In genomic region chr9:122213102-122213588, GRCh38 we compare ENCODE assay signal across 7 cellular contexts. TPM values are rescaled to one million over a fixed set of nuclear protein-coding genes. Genes with fewer than 3 reads are reported as not detected.
DNase-seq lines count a peak whose midpoint lies in the region; ATAC-seq, FAIRE-seq and TF ChIP-seq lines count a peak whose summit lies in the region.
"Had no signal": no experiment of that assay in that cellular context is flagged by ENCODE, and none has a peak within 500 bp of the region (broad histone marks: within the 10 kb centered on the region; RNA-seq: fewer than 3 reads in every experiment).

No MANE protein-coding gene starts in this region.

- POLR2A ChIA-PET in K562 (lab: Yijun Ruan, JAX) = interaction anchor here (1.2 to 1.7 kb wide), 2 partner anchors 13 to 14 kb away, joined by 4 read pairs; no protein-coding TSS in a partner anchor

- no peak for DNase-seq in K562 (ENCODE audit: extremely low read depth in 1 of 4, low spot score in 3 of 4)
- DNase-seq in DMS53 (lab: John Stamatoyannopoulos, UW) = no peak
- no peak for DNase-seq in GM19238 (ENCODE audit: insufficient read length, low spot score)
- no peak for DNase-seq in SKM-1 treated with dmso at 0.1 percent for 144 hours (lab: John Stamatoyannopoulos, UW; ENCODE audit: unreplicated experiment)
- DNase-seq: dermis blood vessel endothelial cell had no signal

- no peaks in the 10 kb centered on the region for H3K9me1 ChIP-seq in K562 (ENCODE audit: control insufficient read depth, insufficient read depth, low read length)

- H3K79me2 ChIP-seq in K562 (ENCODE audit: control insufficient read depth, insufficient read depth, low read length) = peaks cover 27% of the 10 kb centered on the region

- H3K4me1 ChIP-seq in HUES64 (ENCODE audit: insufficient read depth, low read length) (no peaks in the 10 kb centered on the region; the same call in 1 of the 2 replicates), K562 (replicated peaks in 1 of 2; ENCODE audit: control insufficient read depth in 2 of 2, insufficient read depth in 2 of 2, low read length in 2 of 2) (peaks cover 23 to 31% of the 10 kb centered on the region in 2 experiments; a peak in 4 of 5 replicates), neutrophil (ENCODE audit: control insufficient read depth in 1 of 2, insufficient read depth in 1 of 2, low read depth in 1 of 2, low read length in 1 of 2) (peaks cover 3 to 11% of the 10 kb centered on the region in 2 experiments)

- ATAC-seq in K562 = no peak

- BruUV-seq in K562 (replicated peaks; lab: Mats Ljungman, UMichigan) = TSS peak; percentile 64

- 50% methylated on average over 20 of the region's 20 CpGs for WGBS in HUES64
- WGBS in K562 (ENCODE audit: insufficient coverage, low coverage, missing lambda C conversion rate) = 3% methylated on average over 19 of the region's 20 CpGs

- TF ChIP-seq CTCF in K562 (IDR thresholded peaks at IDR 0.05 in 2 of 3, conservative IDR thresholded peaks at IDR 0.05 in 1 of 3; ENCODE audit: insufficient read depth in 2 of 3, low read depth in 1 of 3, low read length in 3 of 3) (no peak), neutrophil (IDR thresholded peaks at IDR 0.05) (no peak)

- H3K9me3 ChIP-seq in HUES64 (ENCODE audit: insufficient read depth, low read depth, low read length) = no peaks in the 10 kb centered on the region
- H3K9me3 ChIP-seq in K562 (replicated peaks; ENCODE audit: control insufficient read depth, insufficient read depth, low read depth, low read length) = no peaks in the 10 kb centered on the region
- H3K9me3 ChIP-seq in neutrophil = no peaks in the 10 kb centered on the region

- CTCF ChIA-PET in K562 (lab: Yijun Ruan, JAX; ENCODE audit: low intra/inter-chr PET ratio) = no interaction called here

- no peaks in the 10 kb centered on the region for H4K20me1 ChIP-seq in K562 (replicated peaks; ENCODE audit: control insufficient read depth, insufficient read depth, low read length)

- peak overlapping the region; percentile 90 for H3K4me2 ChIP-seq in K562 (ENCODE audit: insufficient read depth, low read length)

- peak overlapping the region; percentile 52 for H3K4me3 ChIP-seq in HUES64 (ENCODE audit: low read length)
- peak overlapping the region; percentile 58 for H3K4me3 ChIP-seq in K562
- H3K4me3 ChIP-seq in neutrophil (ENCODE audit: low read depth in 1 of 2, low read length in 1 of 2) = peak overlapping the region; percentile 32 to 60

- intact Hi-C loops in K562 (cut with micrococcal nuclease) = loop anchor here (2.0 to 5.0 kb wide), 2 partner anchors 52 to 56 kb away; partner anchors contain the start of genes MORN5, MRRF, NDUFA8 and RBM18

- peaks cover 80% of the 10 kb centered on the region for H3K27me3 ChIP-seq in HUES64 (ENCODE audit: insufficient read depth, low read length)
- no peaks in the 10 kb centered on the region for H3K27me3 ChIP-seq in K562 (ENCODE audit: control insufficient read depth in 2 of 2, insufficient read depth in 2 of 2, low read length in 2 of 2)
- peaks cover 82% of the 10 kb centered on the region for H3K27me3 ChIP-seq in neutrophil

- peak overlapping the region; percentile 59; the same call in 1 of the 2 replicates for H3K9ac ChIP-seq in HUES64 (ENCODE audit: low read depth, low read length)
- peak overlapping the region; percentile 64 to 95 for H3K9ac ChIP-seq in K562 (ENCODE audit: insufficient read depth in 1 of 2, low read depth in 2 of 2, low read length in 2 of 2)

- H3K27ac ChIP-seq in HUES64 (ENCODE audit: low read depth, low read length) = no peak overlapping the region
- H3K27ac ChIP-seq in K562 (ENCODE audit: extremely low read depth, low read depth, low read length) = peak overlapping the region; percentile 76; the same call in 2 of the 3 replicates
- H3K27ac ChIP-seq in neutrophil = no peak overlapping the region

- H3K36me3 ChIP-seq in HUES64 (ENCODE audit: insufficient read depth, low read length) = no peaks in the 10 kb centered on the region
- H3K36me3 ChIP-seq in K562 (ENCODE audit: control insufficient read depth, insufficient read depth, low read length) = peaks cover 26% of the 10 kb centered on the region; the same call in 1 of the 3 replicates
- H3K36me3 ChIP-seq in neutrophil = no peaks in the 10 kb centered on the region

- FAIRE-seq in K562 (lab: Jason Lieb, UNC) = peak; percentile 57

- in situ Hi-C loops in K562 (cut with MboI) = no loop called here

- no peak for TF ChIP-seq RAD21 in K562 (CRISPR knock-in tag; conservative IDR thresholded peaks at IDR 0.05 in 1 of 2, IDR thresholded peaks at IDR 0.05 in 1 of 2)

- no peak for TF ChIP-seq EP300 in K562 (IDR thresholded peaks at IDR 0.05; ENCODE audit: low read length)

- peak overlapping the region; percentile 82 for H2AFZ ChIP-seq in K562 (ENCODE audit: low read depth, low read length)

- TF ChIP-seq POLR2A in K562 (conservative IDR thresholded peaks at IDR 0.05) = no peak

RNA-seq across cellular contexts. Expression of gene LHX6, which starts 15.6 kb away (rescaled TPM):
- 1.4 TPM for polyA plus RNA-seq in HUES64 (2013, experiment 1 of 2)
- 0.82 TPM for polyA plus RNA-seq in HUES64 (2013, experiment 2 of 2)
- total RNA-seq in K562 (2011; cell fraction: chromatin; rRNA removed; ENCODE audit: low replicate concordance) = 9.0 and 14.1 TPM in 2 replicates
- 10.5 and 14.0 TPM in 2 replicates for total RNA-seq in K562 (2011; cell fraction: nucleolus; rRNA removed)
- total RNA-seq in K562 (2011; cell fraction: nucleoplasm; rRNA removed) = 10.1 and 17.3 TPM in 2 replicates
- 16.3 and 23.8 TPM in 2 replicates for total RNA-seq in K562 (2014; rRNA removed)
- total RNA-seq in K562 (2014; rRNA removed; fragmentation: Illumina TruSeq; extraction: Trizol) = 5.1 and 5.4 TPM in 2 replicates
- 7.1 and 8.3 TPM in 2 replicates for total RNA-seq in K562 (2015; rRNA removed; fragmentation: Illumina TruSeq; extraction: Trizol)
- 13.4 and 14.0 TPM in 2 replicates for total RNA-seq in K562 (2021)
- polyA plus RNA-seq in K562 (2011; rRNA removed) = 7.9 and 9.4 TPM in 2 replicates
- 7.8 and 18.0 TPM in 2 replicates for polyA plus RNA-seq in K562 (2011; cell fraction: cytosol; rRNA removed)
- 10.5 and 16.5 TPM in 2 replicates for polyA plus RNA-seq in K562 (2011; cell fraction: nucleus; rRNA removed)
- polyA plus RNA-seq in K562 (2012) = 5.0 and 9.0 TPM in 2 replicates
- polyA plus RNA-seq in K562 (2014; fragmentation: Illumina TruSeq; extraction: Trizol) = 9.5 and 14.8 TPM in 2 replicates
- 1 to 10 TPM; 2.8 to 3.4 TPM for polyA plus RNA-seq in K562 (2014; fragmentation: Nextera tagmentation; extraction: Ambion mirVana)
- polyA plus RNA-seq in K562 (2014; rRNA removed) = 12.0 and 20.9 TPM in 2 replicates
- 5.1 and 5.6 TPM in 2 replicates for polyA minus RNA-seq in K562 (2011; rRNA and poly(A)+ RNA removed)
- 4.7 and 8.4 TPM in 2 replicates for polyA minus RNA-seq in K562 (2011; cell fraction: cytosol; rRNA and poly(A)+ RNA removed)
- 5.2 and 6.5 TPM in 2 replicates for polyA minus RNA-seq in K562 (2011; cell fraction: nucleus; rRNA and poly(A)+ RNA removed)

RNA-seq across cellular contexts. Expression of gene RBM18, which starts 51.5 kb away (rescaled TPM):
- polyA plus RNA-seq in HUES64 (2013, experiment 1 of 2) = 15.5 TPM
- 19.0 TPM for polyA plus RNA-seq in HUES64 (2013, experiment 2 of 2)
- 4.5 and 12.6 TPM in 2 replicates for total RNA-seq in K562 (2011; cell fraction: chromatin; rRNA removed; ENCODE audit: low replicate concordance)
- 3.5 and 3.7 TPM in 2 replicates for total RNA-seq in K562 (2011; cell fraction: nucleolus; rRNA removed)
- total RNA-seq in K562 (2011; cell fraction: nucleoplasm; rRNA removed) = 5.8 and 9.0 TPM in 2 replicates
- total RNA-seq in K562 (2014; rRNA removed) (7.4 and 7.9 TPM in 2 replicates), K562 (2014; rRNA removed; fragmentation: Illumina TruSeq; extraction: Trizol) (24.5 and 25.2 TPM in 2 replicates), K562 (2015; rRNA removed; fragmentation: Illumina TruSeq; extraction: Trizol) (14.6 and 16.3 TPM in 2 replicates), K562 (2021) (34.0 and 36.4 TPM in 2 replicates)
- polyA plus RNA-seq in K562 (2011; rRNA removed) (46.5 and 61.7 TPM in 2 replicates), K562 (2014; fragmentation: Illumina TruSeq; extraction: Trizol) (39.6 and 41.8 TPM in 2 replicates), K562 (2014; fragmentation: Nextera tagmentation; extraction: Ambion mirVana) (10 to 100 TPM; 84.1 to 86.3 TPM), K562 (2014; rRNA removed) (20.0 and 26.5 TPM in 2 replicates)
- polyA plus RNA-seq in K562 (2011; cell fraction: cytosol; rRNA removed) = 8.2 and 10.9 TPM in 2 replicates
- 6.1 and 11.3 TPM in 2 replicates for polyA plus RNA-seq in K562 (2011; cell fraction: nucleus; rRNA removed)
- 22.9 and 29.0 TPM in 2 replicates for polyA plus RNA-seq in K562 (2012)
- 29.0 and 32.7 TPM in 2 replicates for polyA minus RNA-seq in K562 (2011; rRNA and poly(A)+ RNA removed)
- 6.8 and 12.9 TPM in 2 replicates for polyA minus RNA-seq in K562 (2011; cell fraction: cytosol; rRNA and poly(A)+ RNA removed)
- 2.4 and 4.9 TPM in 2 replicates for polyA minus RNA-seq in K562 (2011; cell fraction: nucleus; rRNA and poly(A)+ RNA removed)

RNA-seq across cellular contexts. Expression of gene MRRF, which starts 51.5 kb away (rescaled TPM):
- 33.9 TPM for polyA plus RNA-seq in HUES64 (2013, experiment 1 of 2)
- polyA plus RNA-seq in HUES64 (2013, experiment 2 of 2) = 32.8 TPM
- 118 and 197 TPM in 2 replicates for total RNA-seq in K562 (2011; cell fraction: chromatin; rRNA removed; ENCODE audit: low replicate concordance)
- 66.7 and 74.3 TPM in 2 replicates for total RNA-seq in K562 (2011; cell fraction: nucleolus; rRNA removed)
- total RNA-seq in K562 (2011; cell fraction: nucleoplasm; rRNA removed) = 91.3 and 97.5 TPM in 2 replicates
- 53.6 and 57.9 TPM in 2 replicates for total RNA-seq in K562 (2014; rRNA removed)
- total RNA-seq in K562 (2014; rRNA removed; fragmentation: Illumina TruSeq; extraction: Trizol) = 81.2 and 89.5 TPM in 2 replicates
- total RNA-seq in K562 (2015; rRNA removed; fragmentation: Illumina TruSeq; extraction: Trizol) = 65.7 and 70.8 TPM in 2 replicates
- 49.0 and 55.0 TPM in 2 replicates for total RNA-seq in K562 (2021)
- 101 and 105 TPM in 2 replicates for polyA plus RNA-seq in K562 (2011; rRNA removed)
- 32.0 and 54.7 TPM in 2 replicates for polyA plus RNA-seq in K562 (2011; cell fraction: cytosol; rRNA removed)
- 155 and 246 TPM in 2 replicates for polyA plus RNA-seq in K562 (2011; cell fraction: nucleus; rRNA removed)
- polyA plus RNA-seq in K562 (2012) = 45.7 and 52.4 TPM in 2 replicates
- 81.3 and 93.1 TPM in 2 replicates for polyA plus RNA-seq in K562 (2014; fragmentation: Illumina TruSeq; extraction: Trizol)
- polyA plus RNA-seq in K562 (2014; fragmentation: Nextera tagmentation; extraction: Ambion mirVana) = 10 to 100 TPM; 78.6 to 95.1 TPM
- polyA plus RNA-seq in K562 (2014; rRNA removed) = 80.2 and 86.8 TPM in 2 replicates
- 103 and 108 TPM in 2 replicates for polyA minus RNA-seq in K562 (2011; rRNA and poly(A)+ RNA removed)
- polyA minus RNA-seq in K562 (2011; cell fraction: cytosol; rRNA and poly(A)+ RNA removed) = 34.3 and 46.7 TPM in 2 replicates
- 56.1 and 91.1 TPM in 2 replicates for polyA minus RNA-seq in K562 (2011; cell fraction: nucleus; rRNA and poly(A)+ RNA removed)

RNA-seq across cellular contexts. Expression of gene MORN5, which starts 53.4 kb away (rescaled TPM):
- polyA plus RNA-seq in HUES64 (2013, experiment 1 of 2) = not detected
- polyA plus RNA-seq in HUES64 (2013, experiment 2 of 2) = not detected
- not detected in 2 replicates for total RNA-seq in K562 (2011; cell fraction: chromatin; rRNA removed; ENCODE audit: low replicate concordance)
- total RNA-seq in K562 (2011; cell fraction: nucleolus; rRNA removed) = not detected in 2 replicates
- total RNA-seq in K562 (2011; cell fraction: nucleoplasm; rRNA removed) = not detected in 2 replicates
- total RNA-seq in K562 (2014; rRNA removed) = not detected in 2 replicates
- not detected in 2 replicates for total RNA-seq in K562 (2014; rRNA removed; fragmentation: Illumina TruSeq; extraction: Trizol)
- total RNA-seq in K562 (2015; rRNA removed; fragmentation: Illumina TruSeq; extraction: Trizol) = not detected in 2 replicates
- total RNA-seq in K562 (2021) = not detected in 2 replicates
- not detected in 2 replicates for polyA plus RNA-seq in K562 (2011; rRNA removed)
- not detected in 2 replicates for polyA plus RNA-seq in K562 (2011; cell fraction: cytosol; rRNA removed)
- polyA plus RNA-seq in K562 (2011; cell fraction: nucleus; rRNA removed) = not detected in 2 replicates
- not detected in 2 replicates for polyA plus RNA-seq in K562 (2012)
- not detected in 2 replicates for polyA plus RNA-seq in K562 (2014; fragmentation: Illumina TruSeq; extraction: Trizol)
- not detected for polyA plus RNA-seq in K562 (2014; fragmentation: Nextera tagmentation; extraction: Ambion mirVana)
- not detected in 2 replicates for polyA plus RNA-seq in K562 (2014; rRNA removed)
- not detected in 2 replicates for polyA minus RNA-seq in K562 (2011; rRNA and poly(A)+ RNA removed)
- polyA minus RNA-seq in K562 (2011; cell fraction: cytosol; rRNA and poly(A)+ RNA removed) = not detected in 2 replicates
- polyA minus RNA-seq in K562 (2011; cell fraction: nucleus; rRNA and poly(A)+ RNA removed) = not detected in 2 replicates
- total RNA-seq: dermis blood vessel endothelial cell had no signal

RNA-seq across cellular contexts. Expression of gene NDUFA8, which starts 53.6 kb away (rescaled TPM):
- 82.3 TPM for polyA plus RNA-seq in HUES64 (2013, experiment 1 of 2)
- polyA plus RNA-seq in HUES64 (2013, experiment 2 of 2) = 88.1 TPM
- total RNA-seq in K562 (2011; cell fraction: chromatin; rRNA removed; ENCODE audit: low replicate concordance) = 8.5 and 9.1 TPM in 2 replicates
- total RNA-seq in K562 (2011; cell fraction: nucleolus; rRNA removed) = 14.0 and 14.7 TPM in 2 replicates
- 15.0 and 20.9 TPM in 2 replicates for total RNA-seq in K562 (2011; cell fraction: nucleoplasm; rRNA removed)
- total RNA-seq in K562 (2014; rRNA removed) (105 and 115 TPM in 2 replicates), K562 (2014; rRNA removed; fragmentation: Illumina TruSeq; extraction: Trizol) (105 and 114 TPM in 2 replicates), K562 (2015; rRNA removed; fragmentation: Illumina TruSeq; extraction: Trizol) (122 and 133 TPM in 2 replicates), K562 (2021) (126 and 134 TPM in 2 replicates)
- polyA plus RNA-seq in K562 (2011; rRNA removed) (135 and 165 TPM in 2 replicates), K562 (2014; fragmentation: Illumina TruSeq; extraction: Trizol) (198 and 204 TPM in 2 replicates), K562 (2014; fragmentation: Nextera tagmentation; extraction: Ambion mirVana) (100 to 1,000 TPM; 126 to 189 TPM), K562 (2014; rRNA removed) (194 and 212 TPM in 2 replicates)
- 122 and 153 TPM in 2 replicates for polyA plus RNA-seq in K562 (2011; cell fraction: cytosol; rRNA removed)
- polyA plus RNA-seq in K562 (2011; cell fraction: nucleus; rRNA removed) = 35.7 and 49.8 TPM in 2 replicates
- polyA plus RNA-seq in K562 (2012) = 157 and 216 TPM in 2 replicates
- polyA minus RNA-seq in K562 (2011; rRNA and poly(A)+ RNA removed) = 106 and 126 TPM in 2 replicates
- 50.4 and 52.5 TPM in 2 replicates for polyA minus RNA-seq in K562 (2011; cell fraction: cytosol; rRNA and poly(A)+ RNA removed)
- polyA minus RNA-seq in K562 (2011; cell fraction: nucleus; rRNA and poly(A)+ RNA removed) = 8.5 and 15.7 TPM in 2 replicates
